9 cellular contexts compared by ENCODE assay signal in genomic region chr3:13308406-13308805, GRCh38.
DNase-seq lines count a peak whose midpoint lies in the region; ATAC-seq and TF ChIP-seq lines count a peak whose summit lies in the region.
"Had no signal": no experiment of that assay in that cellular context is flagged by ENCODE, and none has a peak within 500 bp of the region (broad histone marks: within the 10 kb centered on the region; RNA-seq: fewer than 3 reads in every experiment).

No MANE protein-coding gene starts in this region.

- H3K9me3 ChIP-seq in ascending aorta (no peaks in the 10 kb centered on the region), testis (no peaks in the 10 kb centered on the region)
- H3K9me3 ChIP-seq: gastrocnemius medialis had no signal

- H3K27me3 ChIP-seq in BJ (ENCODE audit: control insufficient read depth, insufficient read depth, low read length) = no peaks in the 10 kb centered on the region
- no peaks in the 10 kb centered on the region for H3K27me3 ChIP-seq in ascending aorta
- no peaks in the 10 kb centered on the region for H3K27me3 ChIP-seq in kidney epithelial cell (ENCODE audit: control insufficient read depth, insufficient read depth, low read length)
- no peaks in the 10 kb centered on the region for H3K27me3 ChIP-seq in testis
- H3K27me3 ChIP-seq: gastrocnemius medialis had no signal

- no peak overlapping the region for H3K4me3 Mint-ChIP-seq in activated T-helper 2 cell treated with anti-CD3 and anti-CD28 coated beads, Interferon-gamma antibody, Interleukin-2, Interleukin-4, amounts not matched to agents 10 μg/mL and 5 μg/mL and 100 μg/mL, durations not matched to agents 14 hours and 24 hours and 36 hours (ENCODE audit: low read depth)

- no peak overlapping the region for H3K27ac Mint-ChIP-seq in activated T-helper 2 cell treated with anti-CD3 and anti-CD28 coated beads, Interferon-gamma antibody, Interleukin-2, Interleukin-4, amounts not matched to agents 10 μg/mL and 5 μg/mL and 100 μg/mL, durations not matched to agents 14 hours and 24 hours and 36 hours

- POLR2A ChIA-PET in BJ (lab: Charles Lee) = no interaction called here

- no peak for TF ChIP-seq POLR2A in testis (IDR thresholded peaks at IDR 0.05)

- H3K27ac ChIP-seq in ascending aorta = no peak overlapping the region
- no peak overlapping the region for H3K27ac ChIP-seq in testis
- H3K27ac ChIP-seq: gastrocnemius medialis had no signal

- no peaks in the 10 kb centered on the region for H3K9me3 Mint-ChIP-seq in activated T-helper 2 cell treated with anti-CD3 and anti-CD28 coated beads, Interferon-gamma antibody, Interleukin-2, Interleukin-4, amounts not matched to agents 10 μg/mL and 5 μg/mL and 100 μg/mL, durations not matched to agents 14 hours and 24 hours and 36 hours

- TF ChIP-seq CTCF in BJ (IDR thresholded peaks at IDR 0.05; ENCODE audit: insufficient read depth, low read depth, low read length) (peak; percentile 38), ascending aorta (IDR thresholded peaks at IDR 0.05) (peak in 2 of 3 experiments; percentile 29 to 48), kidney epithelial cell (IDR thresholded peaks at IDR 0.05; ENCODE audit: insufficient read depth, low read length, poor library complexity, severe bottlenecking) (peak; percentile 48), testis (IDR thresholded peaks at IDR 0.05) (peak; percentile 31 to 44 (median 39))

- WGBS in testis, 2 donors = 47 to 62% methylated on average over 5 to 6 of the region's 6 CpGs

- H3K4me1 Mint-ChIP-seq in activated T-helper 2 cell treated with anti-CD3 and anti-CD28 coated beads, Interferon-gamma antibody, Interleukin-2, Interleukin-4, amounts not matched to agents 10 μg/mL and 5 μg/mL and 100 μg/mL, durations not matched to agents 14 hours and 24 hours and 36 hours (ENCODE audit: low read depth) = no peaks in the 10 kb centered on the region

- ATAC-seq in GM18867 (IDR thresholded peaks at IDR 0.05; ENCODE audit: unreplicated experiment) (peak; percentile 57), GM18517 (IDR thresholded peaks at IDR 0.05; ENCODE audit: unreplicated experiment) (no peak)

- intact Hi-C loops in ascending aorta (cut with DNase I) = no loop called here
- intact Hi-C loops in testis (cut with DNase I; ENCODE audit: low total_unique reads) = no loop called here
- intact Hi-C loops in activated T-helper 2 cell treated with anti-CD3 and anti-CD28 coated beads, Interferon-gamma antibody, Interleukin-2, Interleukin-4, amounts not matched to agents 10 μg/mL and 5 μg/mL and 100 μg/mL, durations not matched to agents 14 hours and 24 hours and 36 hours (cut with micrococcal nuclease) = no loop called here

- peaks cover 7% of the 10 kb centered on the region for H3K36me3 Mint-ChIP-seq in activated T-helper 2 cell treated with anti-CD3 and anti-CD28 coated beads, Interferon-gamma antibody, Interleukin-2, Interleukin-4, amounts not matched to agents 10 μg/mL and 5 μg/mL and 100 μg/mL, durations not matched to agents 14 hours and 24 hours and 36 hours (ENCODE audit: low read depth)

- H3K4me1 ChIP-seq in ascending aorta (no peaks in the 10 kb centered on the region), testis (peaks cover 6% of the 10 kb centered on the region)
- H3K4me1 ChIP-seq: gastrocnemius medialis had no signal

- no peaks in the 10 kb centered on the region for H3K27me3 Mint-ChIP-seq in activated T-helper 2 cell treated with anti-CD3 and anti-CD28 coated beads, Interferon-gamma antibody, Interleukin-2, Interleukin-4, amounts not matched to agents 10 μg/mL and 5 μg/mL and 100 μg/mL, durations not matched to agents 14 hours and 24 hours and 36 hours (ENCODE audit: low read depth)

- no peak overlapping the region for H3K4me3 ChIP-seq in BJ (ENCODE audit: low read depth, low read length)
- H3K4me3 ChIP-seq in ascending aorta = no peak overlapping the region
- no peak overlapping the region for H3K4me3 ChIP-seq in kidney epithelial cell (ENCODE audit: low read depth, low read length)
- no peak overlapping the region for H3K4me3 ChIP-seq in testis
- H3K4me3 ChIP-seq: gastrocnemius medialis had no signal

- DNase-seq in BJ (ENCODE audit: low read depth) (no peak), NCI-H510A (lab: John Stamatoyannopoulos, UW) (peak; percentile 40), ascending aorta (ENCODE audit: low spot score in 2 of 2) (no peak), kidney epithelial cell (ENCODE audit: low read depth) (peak; percentile 9), testis (peak; percentile 78)
- DNase-seq in activated T-helper 2 cell treated with anti-CD3 and anti-CD28 coated beads, Interferon-gamma antibody, Interleukin-2, Interleukin-4, amounts not matched to agents 10 μg/mL and 5 μg/mL and 100 μg/mL, durations not matched to agents 14 hours and 24 hours and 36 hours (ENCODE audit: low spot score) = no peak
- DNase-seq: gastrocnemius medialis had no signal

- H3K36me3 ChIP-seq in BJ (ENCODE audit: control insufficient read depth, insufficient read depth, low read length) = no peaks in the 10 kb centered on the region
- no peaks in the 10 kb centered on the region for H3K36me3 ChIP-seq in ascending aorta
- no peaks in the 10 kb centered on the region for H3K36me3 ChIP-seq in kidney epithelial cell (ENCODE audit: control insufficient read depth, insufficient read depth, low read length)
- H3K36me3 ChIP-seq in testis (ENCODE audit: low read depth, missing control alignments) = no peaks in the 10 kb centered on the region
- H3K36me3 ChIP-seq: gastrocnemius medialis had no signal

- CTCF ChIA-PET in BJ (lab: Yijun Ruan, JAX) = interaction anchor here (1.0 kb wide), 1 partner anchor 144 kb away, joined by 4 read pairs; no protein-coding TSS in a partner anchor

Comparison
In these comparisons a context has a peak if more than half of its experiments do, and no peak if none do; other contexts are left out.
1. DNase-seq: peak in NCI-H510A (single experiment), kidney epithelial cell (single experiment) and testis (single experiment); none in BJ (single experiment), ascending aorta (0 of 2) and activated T-helper 2 cell treated with anti-CD3 and anti-CD28 coated beads, Interferon-gamma antibody, Interleukin-2, Interleukin-4, amounts not matched to agents 10 μg/mL and 5 μg/mL and 100 μg/mL, durations not matched to agents 14 hours and 24 hours and 36 hours (single experiment).
2. Peak in every context shown above with its lines, with median percentiles within 50 percentile points of each other: CTCF ChIP-seq.